16 cellular contexts compared by ENCODE assay signal in genomic region chr20:62959998-62960436, GRCh38. TPM values are rescaled to one million over a fixed set of nuclear protein-coding genes. Genes with fewer than 3 reads are reported as not detected.
DNase-seq lines count a peak whose midpoint lies in the region; ATAC-seq, FAIRE-seq and TF ChIP-seq lines count a peak whose summit lies in the region.
"Had no signal": no experiment of that assay in that cellular context is flagged by ENCODE, and none has a peak within 500 bp of the region (broad histone marks: within the 10 kb centered on the region; RNA-seq: fewer than 3 reads in every experiment).

No MANE protein-coding gene starts in this region.

- TF ChIP-seq POLR2A in GM12878 (IDR thresholded peaks at IDR 0.05; ENCODE audit: low read depth, low read length): peak; percentile 33; the same call in 1 of the 2 replicates

- SMC1A ChIA-PET in GM12878 (lab: Charles Lee; ENCODE audit: uncharacterized antibody, unreplicated experiment): no interaction called here

- POLR2A ChIA-PET in GM12878 (lab: Charles Lee): interaction anchor here (1.2 kb wide), 1 partner anchor 16 kb away, joined by 3 read pairs; no protein-coding TSS in a partner anchor

- H2BK120ac ChIP-seq in neuronal stem cell (ENCODE audit: low read depth, low read length): no peak overlapping the region

- TF ChIP-seq CTCF in GM23338 (conservative IDR thresholded peaks at IDR 0.05; ENCODE audit: low read depth in 2 of 2) (no peak), GM12878 (IDR thresholded peaks at IDR 0.05 in 2 of 3, conservative IDR thresholded peaks at IDR 0.05 in 1 of 3; ENCODE audit: control insufficient read depth in 2 of 3, extremely low read depth in 1 of 3, insufficient read depth in 1 of 3, low read depth in 3 of 3, low read length in 3 of 3) (no peak)

- no peaks in the 10 kb centered on the region; the same call in 1 of the 2 replicates for H4K20me1 ChIP-seq in GM23338 (replicated peaks; ENCODE audit: insufficient read depth)
- no peaks in the 10 kb centered on the region for H4K20me1 ChIP-seq in GM12878 (ENCODE audit: control insufficient read depth, insufficient read depth)

- no peak overlapping the region for H4K8ac ChIP-seq in neuronal stem cell (ENCODE audit: low read depth, low read length)

- peaks cover 4% of the 10 kb centered on the region for H3K4me1 ChIP-seq in CD4-positive, CD25-positive, alpha-beta regulatory T cell (ENCODE audit: control insufficient read depth, insufficient read depth, low read length, poor library complexity, severe bottlenecking)
- H3K4me1 ChIP-seq in GM23338 (ENCODE audit: insufficient read depth) (no peaks in the 10 kb centered on the region; the same call in 1 of the 2 replicates), GM12878 (ENCODE audit: control insufficient read depth, insufficient read depth, low read length) (no peaks in the 10 kb centered on the region; the same call in 1 of the 2 replicates), neuronal stem cell (ENCODE audit: control insufficient read depth in 2 of 2, insufficient read depth in 1 of 2, low read depth in 1 of 2, low read length in 2 of 2) (peaks cover 5 to 6% of the 10 kb centered on the region in 2 donors)

- H3K36me3 Mint-ChIP-seq in CD4-positive, CD25-positive, alpha-beta regulatory T cell: no peaks in the 10 kb centered on the region
- peaks cover 8% of the 10 kb centered on the region; the same call in 2 of the 3 replicates for H3K36me3 Mint-ChIP-seq in GM23338 (ENCODE audit: low read depth)
- H3K36me3 Mint-ChIP-seq: CD4-positive, alpha-beta memory T cell had no signal

- H3K9me2 ChIP-seq in GM23338 (ENCODE audit: insufficient read depth): no peaks in the 10 kb centered on the region

- peak overlapping the region; percentile 76 for H3K18ac ChIP-seq in neuronal stem cell (ENCODE audit: low read length)

- H3K27ac ChIP-seq in CD4-positive, CD25-positive, alpha-beta regulatory T cell (ENCODE audit: insufficient read depth, low read length, poor library complexity, severe bottlenecking): no peak overlapping the region
- no peak overlapping the region for H3K27ac ChIP-seq in GM23338 (ENCODE audit: low read depth)
- no peak overlapping the region for H3K27ac ChIP-seq in GM12878 (ENCODE audit: control insufficient read depth, insufficient read depth)
- no peak overlapping the region for H3K27ac ChIP-seq in neuronal stem cell (replicated peaks; ENCODE audit: low read length)
- H3K27ac ChIP-seq: SK-N-MC had no signal

- intact Hi-C loops in GM12878 (cut with micrococcal nuclease; ENCODE audit: unreplicated experiment) (no loop called here), sciatic nerve (cut with DNase I) (no loop called here)

- RAD21 ChIA-PET in GM12878 (lab: Charles Lee; ENCODE audit: unreplicated experiment): no interaction called here

- no peak overlapping the region for H3K4me2 ChIP-seq in GM23338
- H3K4me2 ChIP-seq in GM12878 (ENCODE audit: control insufficient read depth, insufficient read depth): no peak overlapping the region
- no peak overlapping the region for H3K4me2 ChIP-seq in neuronal stem cell (ENCODE audit: insufficient read depth, low read length, poor library complexity, severe bottlenecking)

- no peaks in the 10 kb centered on the region for H3K9me3 Mint-ChIP-seq in CD4-positive, CD25-positive, alpha-beta regulatory T cell
- H3K9me3 Mint-ChIP-seq in GM23338: no peaks in the 10 kb centered on the region
- H3K9me3 Mint-ChIP-seq: CD4-positive, alpha-beta memory T cell had no signal

- no peak for ATAC-seq in CD4-positive, CD25-positive, alpha-beta regulatory T cell (ENCODE audit: low read depth in 2 of 2)
- ATAC-seq in GM23338: no peak
- no peak for ATAC-seq in GM12878
- no peak for ATAC-seq in GM21515 (IDR thresholded peaks at IDR 0.05; ENCODE audit: unreplicated experiment)
- ATAC-seq in sciatic nerve: no peak
- ATAC-seq: Panc1 had no signal

- TF ChIP-seq EP300 in GM12878 (IDR thresholded peaks at IDR 0.05; ENCODE audit: borderline replicate concordance in 1 of 2, control insufficient read depth in 1 of 2, low read depth in 2 of 2, low read length in 2 of 2): no peak

- peaks cover 0 to 11% (median 0%) of the 10 kb centered on the region in 4 donors for H3K4me1 Mint-ChIP-seq in CD4-positive, CD25-positive, alpha-beta regulatory T cell
- H3K4me1 Mint-ChIP-seq in GM23338: peaks cover 4% of the 10 kb centered on the region; the same call in 2 of the 3 replicates

- TF ChIP-seq RAD21 in GM12878 (IDR thresholded peaks at IDR 0.05; ENCODE audit: insufficient read depth, low read depth, low read length): no peak

- in situ Hi-C loops in GM12878 (cut with MboI): no loop called here

- FAIRE-seq in GM12878 (lab: Jason Lieb, UNC): no peak

- peak overlapping the region; percentile 38 for H3K4ac ChIP-seq in neuronal stem cell (ENCODE audit: low read length)

- H3K27me3 Mint-ChIP-seq in CD4-positive, CD25-positive, alpha-beta regulatory T cell: no peaks in the 10 kb centered on the region
- H3K27me3 Mint-ChIP-seq in GM23338 (ENCODE audit: insufficient read depth, low read depth, poor library complexity): peaks cover 4% of the 10 kb centered on the region
- H3K27me3 Mint-ChIP-seq: CD4-positive, alpha-beta memory T cell had no signal

- CTCF ChIA-PET in GM12878 (lab: Yijun Ruan, JAX): interaction anchor here (1.5 kb wide), 1 partner anchor 58 kb away, joined by 4 read pairs; no protein-coding TSS in a partner anchor

- 98% methylated on average over 20 of the region's 20 CpGs for WGBS in GM12878 (ENCODE audit: insufficient coverage, insufficient replicate concordance, low lambda C conversion rate, missing lambda C conversion rate)
- WGBS in neuronal stem cell (ENCODE audit: extremely low coverage in 2 of 2, insufficient read length in 2 of 2, insufficient replicate concordance in 1 of 2), 2 donors: no CpG with 5 or more reads among the region's 20 CpGs

- no peak overlapping the region for H3K9ac ChIP-seq in GM12878 (ENCODE audit: control insufficient read depth, insufficient read depth, low read length)
- no peak overlapping the region for H3K9ac ChIP-seq in neuronal stem cell (ENCODE audit: low read depth, low read length, poor library complexity)

- no peaks in the 10 kb centered on the region for H3K9me3 ChIP-seq in CD4-positive, CD25-positive, alpha-beta regulatory T cell (ENCODE audit: control insufficient read depth in 2 of 2, low read length in 2 of 2)
- H3K9me3 ChIP-seq in GM12878 (replicated peaks; ENCODE audit: control insufficient read depth, insufficient read depth, low read length) (no peaks in the 10 kb centered on the region), neuronal stem cell (replicated peaks in 1 of 2; ENCODE audit: control insufficient read depth in 2 of 2, insufficient read depth in 1 of 2, low read depth in 1 of 2, low read length in 2 of 2) (peaks cover 0 to 5% of the 10 kb centered on the region in 2 donors)

- H3K79me1 ChIP-seq in neuronal stem cell (ENCODE audit: low read depth, low read length): peaks cover 4% of the 10 kb centered on the region

- H2BK12ac ChIP-seq in neuronal stem cell (ENCODE audit: low read length): no peak overlapping the region

- H4K91ac ChIP-seq in neuronal stem cell (ENCODE audit: low read depth, low read length, poor library complexity): peak overlapping the region; percentile 43

- H3K27me3 ChIP-seq in CD4-positive, CD25-positive, alpha-beta regulatory T cell (ENCODE audit: control insufficient read depth, insufficient read depth, low read length): no peaks in the 10 kb centered on the region
- H3K27me3 ChIP-seq in GM23338 (ENCODE audit: insufficient read depth): no peaks in the 10 kb centered on the region
- H3K27me3 ChIP-seq in GM12878 (replicated peaks in 1 of 2; ENCODE audit: control insufficient read depth in 2 of 2, insufficient read depth in 2 of 2, low read length in 1 of 2): no peaks in the 10 kb centered on the region
- peaks cover 0 to 19% (median 0%) of the 10 kb centered on the region in 3 experiments for H3K27me3 ChIP-seq in neuronal stem cell (ENCODE audit: control insufficient read depth in 3 of 3, insufficient read depth in 3 of 3, low read depth in 1 of 3, low read length in 3 of 3)

- H3K4me3 ChIP-seq in CD4-positive, CD25-positive, alpha-beta regulatory T cell (ENCODE audit: low read depth, low read length): no peak overlapping the region
- H3K4me3 ChIP-seq in GM23338 (no peak overlapping the region), GM12878 (no peak overlapping the region), neuronal stem cell (ENCODE audit: low read length in 2 of 2) (peak overlapping the region in 1 of 2 donors; percentile 6)
- H3K4me3 ChIP-seq: SK-N-MC had no signal

- H2AFZ ChIP-seq in GM23338: no peak overlapping the region
- H2AFZ ChIP-seq in GM12878 (ENCODE audit: control insufficient read depth, low read depth, low read length): no peak overlapping the region
- H2AFZ ChIP-seq in neuronal stem cell (ENCODE audit: low read length): no peak overlapping the region

- H3K27ac Mint-ChIP-seq in CD4-positive, CD25-positive, alpha-beta regulatory T cell: peak overlapping the region in 2 of 3 donors; percentile 15 to 63
- H3K27ac Mint-ChIP-seq in GM23338: peak overlapping the region; percentile 52; the same call in 1 of the 2 replicates

- no peak overlapping the region for H2BK5ac ChIP-seq in neuronal stem cell (ENCODE audit: low read length)

- H3K4me3 Mint-ChIP-seq in CD4-positive, CD25-positive, alpha-beta regulatory T cell: no peak overlapping the region
- H3K4me3 Mint-ChIP-seq in GM23338: no peak overlapping the region
- H3K4me3 Mint-ChIP-seq: CD4-positive, alpha-beta memory T cell had no signal

- no peaks in the 10 kb centered on the region; the same call in 1 of the 2 replicates for H3F3A ChIP-seq in GM23338 (replicated peaks; ENCODE audit: low read depth)

- H3K36me3 ChIP-seq in CD4-positive, CD25-positive, alpha-beta regulatory T cell (ENCODE audit: control insufficient read depth, insufficient read depth, low read length): no peaks in the 10 kb centered on the region
- H3K36me3 ChIP-seq in GM23338 (ENCODE audit: insufficient read depth): no peaks in the 10 kb centered on the region
- H3K36me3 ChIP-seq in GM12878 (ENCODE audit: control insufficient read depth in 2 of 2, insufficient read depth in 2 of 2, low read length in 1 of 2): peaks cover 16 to 36% of the 10 kb centered on the region in 2 experiments; a peak in 3 of 4 replicates
- H3K36me3 ChIP-seq in neuronal stem cell (replicated peaks in 1 of 2; ENCODE audit: control insufficient read depth in 2 of 2, insufficient read depth in 2 of 2, low read length in 2 of 2): peaks cover 0 to 4% of the 10 kb centered on the region in 2 donors

- peak overlapping the region; percentile 70 for H2AK5ac ChIP-seq in neuronal stem cell (ENCODE audit: low read depth, low read length)

- peak overlapping the region; percentile 89 for H3K23ac ChIP-seq in neuronal stem cell (ENCODE audit: low read depth, low read length, poor library complexity)

- peak overlapping the region; percentile 94 for H2BK15ac ChIP-seq in neuronal stem cell (ENCODE audit: low read length)

- H3K14ac ChIP-seq in neuronal stem cell (ENCODE audit: low read length): peak overlapping the region; percentile 94

- BruUV-seq in GM12878 (replicated peaks; lab: Mats Ljungman, UMichigan): no TSS peak

- H3K79me2 ChIP-seq in GM23338 (replicated peaks; ENCODE audit: insufficient read depth) (peaks cover 13% of the 10 kb centered on the region), GM12878 (ENCODE audit: control insufficient read depth, insufficient read depth, low read length) (peaks cover 10% of the 10 kb centered on the region)

- no peak for DNase-seq in CD4-positive, CD25-positive, alpha-beta regulatory T cell
- no peak for DNase-seq in GM23338 (ENCODE audit: low spot score)
- DNase-seq in GM12878 (ENCODE audit: low read depth, low spot score): no peak
- no peak for DNase-seq in neuronal stem cell (ENCODE audit: low spot score)
- no peak for DNase-seq in UCSD-AML1 (lab: John Stamatoyannopoulos, UW; ENCODE audit: unreplicated experiment)
- DNase-seq in sciatic nerve (ENCODE audit: low spot score): no peak
- DNase-seq: DMS79, KG1, NCI-H1092, NCI-H2081 treated with DMSO at 0.1 percent for 48 hours, NCI-H510A treated with DMSO at 0.1 percent for 48 hours had no signal

RNA-seq across cellular contexts. Expression of gene SLC17A9, which starts 7.5 kb away (rescaled TPM):
- total RNA-seq in CD4-positive, CD25-positive, alpha-beta regulatory T cell: 4.1 TPM
- under 1 TPM in 3 of 4 donors, not detected in 1; 0.06 to 0.34 (median 0.32) TPM for polyA plus RNA-seq in CD4-positive, CD25-positive, alpha-beta regulatory T cell
- 24.2 and 32.0 TPM in 2 replicates for total RNA-seq in GM23338 (2014; rRNA removed; shearing (Covaris generic))
- polyA plus RNA-seq in GM23338 (2016; fragmentation: Nextera tagmentation; extraction: Ambion mirVana) (36.1 and 39.3 TPM in 2 replicates), GM12878 (2011; rRNA removed) (13.0 and 22.9 TPM in 2 replicates), GM12878 (2014; fragmentation: Illumina TruSeq; extraction: Trizol) (5.8 and 19.2 TPM in 2 replicates), GM12878 (2014; fragmentation: Nextera tagmentation; extraction: Ambion mirVana) (1 to 10 TPM in 1 of 2 experiments, under 1 TPM in 1; 0.72 to 3.9 TPM), GM12878 (2014; rRNA removed) (67.1 and 83.6 TPM in 2 replicates), GM12878 (2016; fragmentation: Nextera tagmentation; extraction: Ambion mirVana) (10 to 100 TPM; 57.9 to 67.0 TPM)
- 130 and 134 TPM in 2 replicates for total RNA-seq in GM12878 (2013; cell fraction: nucleolus; rRNA removed)
- total RNA-seq in GM12878 (2014; rRNA removed) (27.8 and 35.8 TPM in 2 replicates), GM12878 (2014; rRNA removed; fragmentation: Illumina TruSeq; extraction: Trizol) (15.7 and 17.5 TPM in 2 replicates), GM12878 (2021) (60.2 and 74.1 TPM in 2 replicates), sciatic nerve (3.8 TPM)
- polyA plus RNA-seq in GM12878 (2011; ENCODE audit: low read depth): 18.7 TPM
- polyA plus RNA-seq in GM12878 (2011; cell fraction: cytosol; rRNA removed): 33.9 and 65.4 TPM in 2 replicates
- polyA plus RNA-seq in GM12878 (2011; cell fraction: nucleus; rRNA removed): 742 and 791 TPM in 2 replicates
- polyA plus RNA-seq in GM12878 (2012): 52.1 and 66.9 TPM in 2 replicates
- polyA minus RNA-seq in GM12878 (2011; rRNA and poly(A)+ RNA removed): 6.9 and 18.1 TPM in 2 replicates
- polyA minus RNA-seq in GM12878 (2011; cell fraction: cytosol; rRNA and poly(A)+ RNA removed): 9.0 and 11.0 TPM in 2 replicates
- 49.8 and 62.0 TPM in 2 replicates for polyA minus RNA-seq in GM12878 (2011; cell fraction: nucleus; rRNA and poly(A)+ RNA removed)
- polyA plus RNA-seq in neuronal stem cell (2013, experiment 1 of 2): 1.6 TPM
- 1.9 TPM for polyA plus RNA-seq in neuronal stem cell (2013, experiment 2 of 2)

RNA-seq across cellular contexts. Expression of gene GID8, which starts 22.1 kb away (rescaled TPM):
- 31.9 TPM for total RNA-seq in CD4-positive, CD25-positive, alpha-beta regulatory T cell
- polyA plus RNA-seq in CD4-positive, CD25-positive, alpha-beta regulatory T cell: 10 to 100 TPM; 15.5 to 19.9 (median 17.0) TPM
- total RNA-seq in GM23338 (2014; rRNA removed; shearing (Covaris generic)): 102 and 106 TPM in 2 replicates
- 41.7 and 41.8 TPM in 2 replicates for polyA plus RNA-seq in GM23338 (2016; fragmentation: Nextera tagmentation; extraction: Ambion mirVana)
- total RNA-seq in GM12878 (2013; cell fraction: nucleolus; rRNA removed): 16.8 and 17.6 TPM in 2 replicates
- 21.7 and 25.2 TPM in 2 replicates for total RNA-seq in GM12878 (2014; rRNA removed)
- 21.7 and 22.7 TPM in 2 replicates for total RNA-seq in GM12878 (2014; rRNA removed; fragmentation: Illumina TruSeq; extraction: Trizol)
- total RNA-seq in GM12878 (2021): 33.1 and 33.8 TPM in 2 replicates
- 19.1 TPM for polyA plus RNA-seq in GM12878 (2011; ENCODE audit: low read depth)
- polyA plus RNA-seq in GM12878 (2011; rRNA removed): 28.2 and 30.6 TPM in 2 replicates
- 29.1 and 34.1 TPM in 2 replicates for polyA plus RNA-seq in GM12878 (2011; cell fraction: cytosol; rRNA removed)
- 19.5 and 22.0 TPM in 2 replicates for polyA plus RNA-seq in GM12878 (2011; cell fraction: nucleus; rRNA removed)
- polyA plus RNA-seq in GM12878 (2012): 21.7 and 23.3 TPM in 2 replicates
- polyA plus RNA-seq in GM12878 (2014; fragmentation: Illumina TruSeq; extraction: Trizol): 17.6 and 22.8 TPM in 2 replicates
- polyA plus RNA-seq in GM12878 (2014; fragmentation: Nextera tagmentation; extraction: Ambion mirVana): 10 to 100 TPM; 12.0 to 13.2 TPM
- 27.9 and 29.8 TPM in 2 replicates for polyA plus RNA-seq in GM12878 (2014; rRNA removed)
- 10 to 100 TPM; 16.5 to 20.1 TPM for polyA plus RNA-seq in GM12878 (2016; fragmentation: Nextera tagmentation; extraction: Ambion mirVana)
- 26.9 and 30.9 TPM in 2 replicates for polyA minus RNA-seq in GM12878 (2011; rRNA and poly(A)+ RNA removed)
- 11.3 and 11.9 TPM in 2 replicates for polyA minus RNA-seq in GM12878 (2011; cell fraction: cytosol; rRNA and poly(A)+ RNA removed)
- 7.1 and 9.1 TPM in 2 replicates for polyA minus RNA-seq in GM12878 (2011; cell fraction: nucleus; rRNA and poly(A)+ RNA removed)
- polyA plus RNA-seq in neuronal stem cell (2013, experiment 1 of 2): 34.3 TPM
- polyA plus RNA-seq in neuronal stem cell (2013, experiment 2 of 2): 35.7 TPM
- total RNA-seq in sciatic nerve: 27.2 TPM

RNA-seq across cellular contexts. Expression of gene DIDO1, which starts 33.7 kb away (rescaled TPM):
- 80.8 TPM for total RNA-seq in CD4-positive, CD25-positive, alpha-beta regulatory T cell
- polyA plus RNA-seq in CD4-positive, CD25-positive, alpha-beta regulatory T cell: 10 to 100 TPM; 30.9 to 47.8 (median 38.2) TPM
- total RNA-seq in GM23338 (2014; rRNA removed; shearing (Covaris generic)): 147 and 162 TPM in 2 replicates
- polyA plus RNA-seq in GM23338 (2016; fragmentation: Nextera tagmentation; extraction: Ambion mirVana): 61.5 and 72.4 TPM in 2 replicates
- total RNA-seq in GM12878 (2013; cell fraction: nucleolus; rRNA removed): 158 and 180 TPM in 2 replicates
- total RNA-seq in GM12878 (2014; rRNA removed): 40.9 and 41.5 TPM in 2 replicates
- 33.8 and 36.0 TPM in 2 replicates for total RNA-seq in GM12878 (2014; rRNA removed; fragmentation: Illumina TruSeq; extraction: Trizol)
- 52.1 and 56.4 TPM in 2 replicates for total RNA-seq in GM12878 (2021)
- polyA plus RNA-seq in GM12878 (2011; ENCODE audit: low read depth): 21.4 TPM
- 40.4 and 47.4 TPM in 2 replicates for polyA plus RNA-seq in GM12878 (2011; rRNA removed)
- polyA plus RNA-seq in GM12878 (2011; cell fraction: cytosol; rRNA removed): 43.3 and 47.3 TPM in 2 replicates
- polyA plus RNA-seq in GM12878 (2011; cell fraction: nucleus; rRNA removed): 185 and 192 TPM in 2 replicates
- 32.5 and 32.6 TPM in 2 replicates for polyA plus RNA-seq in GM12878 (2012)
- polyA plus RNA-seq in GM12878 (2014; fragmentation: Illumina TruSeq; extraction: Trizol): 39.4 and 44.2 TPM in 2 replicates
- polyA plus RNA-seq in GM12878 (2014; fragmentation: Nextera tagmentation; extraction: Ambion mirVana): 1 to 10 TPM; 5.5 to 7.8 TPM
- polyA plus RNA-seq in GM12878 (2014; rRNA removed): 40.6 and 40.8 TPM in 2 replicates
- polyA plus RNA-seq in GM12878 (2016; fragmentation: Nextera tagmentation; extraction: Ambion mirVana): 10 to 100 TPM; 24.7 to 28.5 TPM
- polyA minus RNA-seq in GM12878 (2011; rRNA and poly(A)+ RNA removed): 38.1 and 42.9 TPM in 2 replicates
- polyA minus RNA-seq in GM12878 (2011; cell fraction: cytosol; rRNA and poly(A)+ RNA removed): 12.7 and 13.5 TPM in 2 replicates
- polyA minus RNA-seq in GM12878 (2011; cell fraction: nucleus; rRNA and poly(A)+ RNA removed): 38.0 and 59.5 TPM in 2 replicates
- polyA plus RNA-seq in neuronal stem cell (2013, experiment 1 of 2): 50.1 TPM
- 49.8 TPM for polyA plus RNA-seq in neuronal stem cell (2013, experiment 2 of 2)
- 60.9 TPM for total RNA-seq in sciatic nerve

RNA-seq across cellular contexts. Expression of gene BHLHE23, which starts 46.7 kb away (rescaled TPM):
- not detected for total RNA-seq in CD4-positive, CD25-positive, alpha-beta regulatory T cell
- not detected for polyA plus RNA-seq in CD4-positive, CD25-positive, alpha-beta regulatory T cell
- 5.0 and 6.6 TPM in 2 replicates for total RNA-seq in GM23338 (2014; rRNA removed; shearing (Covaris generic))
- polyA plus RNA-seq in GM23338 (2016; fragmentation: Nextera tagmentation; extraction: Ambion mirVana) (0.52 TPM in 2 replicates), GM12878 (2011; rRNA removed) (not detected in 2 replicates), GM12878 (2014; fragmentation: Illumina TruSeq; extraction: Trizol) (not detected in 2 replicates), GM12878 (2014; fragmentation: Nextera tagmentation; extraction: Ambion mirVana) (not detected), GM12878 (2014; rRNA removed) (0.28 TPM in 1 of 2 replicates, not detected in the other), GM12878 (2016; fragmentation: Nextera tagmentation; extraction: Ambion mirVana) (not detected)
- 0.69 TPM in 1 of 2 replicates, not detected in the other for total RNA-seq in GM12878 (2013; cell fraction: nucleolus; rRNA removed)
- total RNA-seq in GM12878 (2014; rRNA removed) (not detected in 2 replicates), GM12878 (2014; rRNA removed; fragmentation: Illumina TruSeq; extraction: Trizol) (not detected in 2 replicates), GM12878 (2021) (0.33 TPM in 1 of 2 replicates, not detected in the other), sciatic nerve (not detected)
- polyA plus RNA-seq in GM12878 (2011; ENCODE audit: low read depth): not detected
- 0.07 TPM in 1 of 2 replicates, not detected in the other for polyA plus RNA-seq in GM12878 (2011; cell fraction: cytosol; rRNA removed)
- polyA plus RNA-seq in GM12878 (2011; cell fraction: nucleus; rRNA removed): 0.28 and 0.40 TPM in 2 replicates
- 0.11 TPM in 1 of 2 replicates, not detected in the other for polyA plus RNA-seq in GM12878 (2012)
- polyA minus RNA-seq in GM12878 (2011; rRNA and poly(A)+ RNA removed): not detected in 2 replicates
- not detected in 2 replicates for polyA minus RNA-seq in GM12878 (2011; cell fraction: cytosol; rRNA and poly(A)+ RNA removed)
- not detected in 2 replicates for polyA minus RNA-seq in GM12878 (2011; cell fraction: nucleus; rRNA and poly(A)+ RNA removed)
- polyA plus RNA-seq in neuronal stem cell (2013, experiment 1 of 2): not detected
- not detected for polyA plus RNA-seq in neuronal stem cell (2013, experiment 2 of 2)
- total RNA-seq: CD4-positive, alpha-beta memory T cell; MCF 10A had no signal
- polyA plus RNA-seq: CD4-positive, alpha-beta memory T cell had no signal
